Comparison of ENCODE assay signal across 13 cellular contexts in the genomic region with DNA sequence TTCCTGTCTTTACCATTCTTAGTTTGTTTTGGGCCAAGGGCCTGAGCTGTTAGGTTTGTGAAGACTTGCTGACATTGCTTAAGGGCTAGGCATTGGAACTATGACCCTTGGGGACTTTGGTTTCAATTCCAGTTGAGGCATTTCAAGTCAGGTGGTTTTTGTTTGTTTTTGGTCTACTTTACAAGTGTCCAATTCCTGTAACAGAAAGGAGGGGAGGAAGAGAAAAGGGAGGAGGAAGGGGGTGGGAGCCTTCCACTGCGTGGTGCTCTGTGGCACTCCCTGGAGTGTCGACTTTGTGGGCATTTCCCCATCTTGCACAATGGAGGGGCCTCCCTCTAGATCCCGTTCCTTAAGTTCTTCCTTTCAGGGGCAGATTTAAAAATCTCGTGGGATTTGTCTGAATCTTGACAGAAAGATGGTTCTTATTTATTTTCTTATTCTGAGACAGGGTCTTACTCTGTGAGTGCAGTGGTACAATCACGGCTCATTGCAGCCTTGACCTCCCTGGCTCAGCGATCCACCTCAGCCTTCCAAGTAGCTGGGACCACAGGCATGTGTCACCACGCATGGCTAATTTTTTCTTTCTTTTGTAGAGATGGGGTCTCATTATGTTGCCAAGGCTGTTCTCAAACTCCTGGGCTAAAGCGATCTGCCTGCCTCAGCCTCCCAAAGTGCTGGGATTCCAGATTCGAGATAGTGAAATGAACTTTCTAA. TPM values are rescaled to one million over a fixed set of nuclear protein-coding genes. Genes with fewer than 3 reads are reported as not detected.
DNase-seq lines count a peak whose midpoint lies in the region; ATAC-seq and TF ChIP-seq lines count a peak whose summit lies in the region.
"Had no signal": no experiment of that assay in that cellular context is flagged by ENCODE, and none has a peak within 500 bp of the region (broad histone marks: within the 10 kb centered on the region; RNA-seq: fewer than 3 reads in every experiment).

No MANE protein-coding gene starts in this region.

- H3K9me3 ChIP-seq in colonic mucosa (no peaks in the 10 kb centered on the region), muscle layer of colon (ENCODE audit: low read length) (no peaks in the 10 kb centered on the region), upper lobe of left lung (no peaks in the 10 kb centered on the region)
- H3K9me3 ChIP-seq: MG63 had no signal

- DNase-seq in NCI-H2196 (lab: John Stamatoyannopoulos, UW; ENCODE audit: unreplicated experiment), result peak; percentile 25
- no peak for DNase-seq in NCI-H2196 treated with DMSO at 0.1 percent for 48 hours (lab: John Stamatoyannopoulos, UW; ENCODE audit: unreplicated experiment)
- peak; percentile 61 for DNase-seq in colonic mucosa
- DNase-seq in upper lobe of left lung, result peak in 1 of 2 donors; percentile 81
- no peak for DNase-seq in DMS79 (lab: John Stamatoyannopoulos, UW)
- no peak for DNase-seq in posterior cingulate gyrus
- DNase-seq: 8988T; activated T-cell treated with anti-CD3 and anti-CD28 coated beads, Interleukin-2, amount 50 U/mL, for 72 hours; cerebellar nuclear complex; DND-41; MG63 had no signal

- H3K4me3 ChIP-seq in colonic mucosa, result no peak overlapping the region
- H3K4me3 ChIP-seq in muscle layer of colon (ENCODE audit: low read depth in 1 of 2, low read length in 2 of 2), result no peak overlapping the region
- no peak overlapping the region for H3K4me3 ChIP-seq in upper lobe of left lung
- H3K4me3 ChIP-seq: MG63 had no signal

- TF ChIP-seq CTCF in colonic mucosa (IDR thresholded peaks at IDR 0.05) (no peak), upper lobe of left lung (IDR thresholded peaks at IDR 0.05) (no peak)

- 48 to 67% methylated on average over 9 of the region's 9 CpGs for WGBS in upper lobe of left lung, 2 donors

- peak overlapping the region; percentile 64 for H3K27ac ChIP-seq in colonic mucosa
- peak overlapping the region; percentile 12 for H3K27ac ChIP-seq in muscle layer of colon (ENCODE audit: low read depth, low read length)
- H3K27ac ChIP-seq in upper lobe of left lung, result peak overlapping the region; percentile 89 to 98 (median 92)

- TF ChIP-seq EP300 in upper lobe of left lung (IDR thresholded peaks at IDR 0.05), result peak in 2 of 4 donors; percentile 56 to 80

- no peaks in the 10 kb centered on the region for H3K27me3 ChIP-seq in colonic mucosa
- H3K27me3 ChIP-seq in muscle layer of colon (ENCODE audit: control insufficient read depth in 1 of 2, insufficient read depth in 2 of 2, low read length in 2 of 2), result no peaks in the 10 kb centered on the region
- H3K27me3 ChIP-seq in upper lobe of left lung, result no peaks in the 10 kb centered on the region
- H3K27me3 ChIP-seq: MG63 had no signal

- H3K4me1 ChIP-seq in colonic mucosa (peaks cover 13% of the 10 kb centered on the region), muscle layer of colon (ENCODE audit: insufficient read depth, low read length) (peaks cover 48% of the 10 kb centered on the region), upper lobe of left lung (peaks cover 41 to 70% (median 58%) of the 10 kb centered on the region in 4 donors)

- TF ChIP-seq POLR2A in upper lobe of left lung (IDR thresholded peaks at IDR 0.05), result no peak

- H3K36me3 ChIP-seq in colonic mucosa (no peaks in the 10 kb centered on the region), muscle layer of colon (ENCODE audit: insufficient read depth, low read length) (no peaks in the 10 kb centered on the region), upper lobe of left lung (no peaks in the 10 kb centered on the region)
- H3K36me3 ChIP-seq: MG63 had no signal

- peak in 1 of 2 donors; percentile 67 for ATAC-seq in upper lobe of left lung (ENCODE audit: low FRiP score in 2 of 2)
- no peak for ATAC-seq in GM21515 (IDR thresholded peaks at IDR 0.05; ENCODE audit: unreplicated experiment)
- ATAC-seq: activated T-cell treated with anti-CD3 and anti-CD28 coated beads, Interleukin-2, amount 50 U/mL, for 72 hours had no signal

- no peak overlapping the region for H3K9ac ChIP-seq in colonic mucosa (ENCODE audit: low read depth in 2 of 2, low read length in 2 of 2)
- no peak overlapping the region for H3K9ac ChIP-seq in muscle layer of colon (ENCODE audit: low read length)

- intact Hi-C loops in colonic mucosa (cut with DNase I) (loop anchor here (2.0 kb wide), 1 partner anchor 69 kb away; no protein-coding TSS in a partner anchor), posterior cingulate gyrus (cut with DNase I) (loop anchor here (5.0 kb wide), 2 partner anchors 67 to 142 kb away; no protein-coding TSS in a partner anchor)

RNA-seq across cellular contexts. Expression of a gene that starts 59.5 kb away (rescaled TPM):
- total RNA-seq in colonic mucosa (10 to 100 TPM; 30.7 to 40.6 TPM), upper lobe of left lung (100 to 1,000 TPM in 1 of 6 donors, 10 to 100 TPM in 5; 14.9 to 105 (median 52.4) TPM)

Comparison
In these comparisons a context has a peak if more than half of its experiments do, and no peak if none do; other contexts are left out.
1. DNase-seq: peak in NCI-H2196 (single experiment) and colonic mucosa (single experiment); none in NCI-H2196 treated with DMSO at 0.1 percent for 48 hours (single experiment), DMS79 (single experiment) and posterior cingulate gyrus (0 of 10).
2. H3K27ac ChIP-seq: peak in every context shown above with its lines; median percentile 92 in upper lobe of left lung; 64 in colonic mucosa; 12 in muscle layer of colon.